In the genomic region with DNA sequence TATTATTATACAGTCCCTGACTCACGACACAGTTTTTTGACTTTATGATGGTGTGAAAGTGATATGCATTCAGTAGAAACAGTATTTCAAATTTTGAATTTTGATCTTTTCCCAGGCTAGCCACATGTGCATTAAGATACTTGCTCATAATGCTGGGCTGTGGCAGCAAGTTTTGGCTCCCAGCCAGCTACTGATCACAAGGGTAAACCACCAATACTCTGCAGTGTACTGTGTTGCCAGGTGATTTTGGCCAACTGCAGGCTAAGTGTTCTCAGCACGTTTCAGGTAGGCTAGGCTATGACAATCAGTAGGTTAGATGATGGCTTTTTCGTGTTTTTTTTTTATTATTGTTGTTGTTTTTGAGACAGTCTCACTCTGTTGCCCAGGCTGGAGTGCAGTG, we compare ENCODE assay signal across 12 cellular contexts.
DNase-seq lines count a peak whose midpoint lies in the region; ATAC-seq lines count a peak whose summit lies in the region.
"Had no signal": no experiment of that assay in that cellular context is flagged by ENCODE, and none has a peak within 500 bp of the region (broad histone marks: within the 10 kb centered on the region; RNA-seq: fewer than 3 reads in every experiment).

No MANE protein-coding gene starts in this region.

- H3K36me3 Mint-ChIP-seq in activated T-helper 1 cell treated with anti-CD3 and anti-CD28 coated beads, Interleukin-12 subunit alpha, Interleukin-12 subunit beta, Interleukin-2, Interleukin-4 antibody, amounts not matched to agents 30 ng/mL and 10 ng/mL and 1 ng/mL, durations not matched to agents 14 hours and 24 hours and 36 hours (ENCODE audit: low read depth): peaks cover 17% of the 10 kb centered on the region

- no peak overlapping the region for H4K91ac ChIP-seq in trophoblast cell (ENCODE audit: low read depth, low read length)

- H3K27me3 Mint-ChIP-seq in activated T-helper 1 cell treated with anti-CD3 and anti-CD28 coated beads, Interleukin-12 subunit alpha, Interleukin-12 subunit beta, Interleukin-2, Interleukin-4 antibody, amounts not matched to agents 30 ng/mL and 10 ng/mL and 1 ng/mL, durations not matched to agents 14 hours and 24 hours and 36 hours (ENCODE audit: insufficient read depth): peaks cover 7% of the 10 kb centered on the region
- H3K27me3 Mint-ChIP-seq in stimulated activated naive CD8-positive, alpha-beta T cell treated with anti-CD3 and anti-CD28 coated beads, Interleukin-15, amount 100 ng/mL, for 72 hours: peaks cover 6% of the 10 kb centered on the region

- no peaks in the 10 kb centered on the region for H3K79me2 ChIP-seq in trophoblast cell (ENCODE audit: control insufficient read depth, insufficient read depth, low read length, poor library complexity)

- H3K27me3 ChIP-seq in trophoblast cell (ENCODE audit: insufficient read depth, low read length): no peaks in the 10 kb centered on the region
- H3K27me3 ChIP-seq: BLaER1, suprapubic skin had no signal

- no peak overlapping the region for H3K18ac ChIP-seq in trophoblast cell (ENCODE audit: low read length)

- H3K4me2 ChIP-seq in trophoblast cell (ENCODE audit: low read length): no peak overlapping the region
- H3K4me2 ChIP-seq: BLaER1 had no signal

- H4K8ac ChIP-seq in trophoblast cell (ENCODE audit: low read depth, low read length): no peak overlapping the region

- H3K9me3 Mint-ChIP-seq in activated T-helper 1 cell treated with anti-CD3 and anti-CD28 coated beads, Interleukin-12 subunit alpha, Interleukin-12 subunit beta, Interleukin-2, Interleukin-4 antibody, amounts not matched to agents 30 ng/mL and 10 ng/mL and 1 ng/mL, durations not matched to agents 14 hours and 24 hours and 36 hours: no peaks in the 10 kb centered on the region
- H3K9me3 Mint-ChIP-seq in stimulated activated naive CD8-positive, alpha-beta T cell treated with anti-CD3 and anti-CD28 coated beads, Interleukin-15, amount 100 ng/mL, for 72 hours: no peaks in the 10 kb centered on the region

- no peak overlapping the region for H3K9ac ChIP-seq in trophoblast cell (ENCODE audit: low read length)
- H3K9ac ChIP-seq: BLaER1 had no signal

- no peak overlapping the region for H2AK5ac ChIP-seq in trophoblast cell (ENCODE audit: low read length)

- H3K27ac Mint-ChIP-seq in activated T-helper 1 cell treated with anti-CD3 and anti-CD28 coated beads, Interleukin-12 subunit alpha, Interleukin-12 subunit beta, Interleukin-2, Interleukin-4 antibody, amounts not matched to agents 30 ng/mL and 10 ng/mL and 1 ng/mL, durations not matched to agents 14 hours and 24 hours and 36 hours: no peak overlapping the region
- peak overlapping the region in 1 of 2 donors; percentile 93 for H3K27ac Mint-ChIP-seq in stimulated activated naive CD8-positive, alpha-beta T cell treated with anti-CD3 and anti-CD28 coated beads, Interleukin-15, amount 100 ng/mL, for 72 hours

- H2AFZ ChIP-seq in trophoblast cell (ENCODE audit: insufficient read depth, low read length, poor library complexity): no peak overlapping the region

- no peak overlapping the region for H3K14ac ChIP-seq in trophoblast cell (ENCODE audit: low read length)

- DNase-seq in activated T-helper 1 cell treated with Interleukin-2 at 50 U/mL for 16 hours (ENCODE audit: low read depth) (peak; percentile 3), NCI-H748 treated with DMSO at 0.1 percent for 48 hours (lab: John Stamatoyannopoulos, UW) (peak; percentile 34), dermis microvascular lymphatic vessel endothelial cell (ENCODE audit: low read depth in 2 of 2) (peak; percentile 51 to 81), trophoblast cell (no peak), NCI-H446 (lab: John Stamatoyannopoulos, UW) (no peak)
- no peak for DNase-seq in activated T-helper 1 cell treated with anti-CD3 and anti-CD28 coated beads, Interleukin-12 subunit alpha, Interleukin-12 subunit beta, Interleukin-2, Interleukin-4 antibody, amounts not matched to agents 30 ng/mL and 10 ng/mL and 1 ng/mL, durations not matched to agents 14 hours and 24 hours and 36 hours (ENCODE audit: low spot score)
- DNase-seq in stimulated activated naive CD8-positive, alpha-beta T cell treated with anti-CD3 and anti-CD28 coated beads, Interleukin-15, amount 100 ng/mL, for 72 hours: peak in 1 of 2 donors; percentile 40
- DNase-seq: foreskin fibroblast, NCI-H1694 had no signal

- peaks cover 4% of the 10 kb centered on the region for H3K4me1 Mint-ChIP-seq in activated T-helper 1 cell treated with anti-CD3 and anti-CD28 coated beads, Interleukin-12 subunit alpha, Interleukin-12 subunit beta, Interleukin-2, Interleukin-4 antibody, amounts not matched to agents 30 ng/mL and 10 ng/mL and 1 ng/mL, durations not matched to agents 14 hours and 24 hours and 36 hours (ENCODE audit: low read depth)
- H3K4me1 Mint-ChIP-seq in stimulated activated naive CD8-positive, alpha-beta T cell treated with anti-CD3 and anti-CD28 coated beads, Interleukin-15, amount 100 ng/mL, for 72 hours: peaks cover 7% of the 10 kb centered on the region

- no peak overlapping the region for H2BK12ac ChIP-seq in trophoblast cell (ENCODE audit: low read length)

- WGBS in trophoblast cell (ENCODE audit: extremely low coverage, insufficient coverage, insufficient read length): no CpG with 5 or more reads among the region's 3 CpGs

- H3K9me3 ChIP-seq in trophoblast cell (ENCODE audit: insufficient read depth, low read depth, low read length): no peaks in the 10 kb centered on the region
- H3K9me3 ChIP-seq: BLaER1, suprapubic skin had no signal

- H3K36me3 ChIP-seq in trophoblast cell (ENCODE audit: control insufficient read depth in 1 of 2, insufficient read depth in 2 of 2, low read length in 2 of 2): peaks cover 0 to 3% of the 10 kb centered on the region in 2 experiments

- no peak overlapping the region for H3K4me3 Mint-ChIP-seq in activated T-helper 1 cell treated with anti-CD3 and anti-CD28 coated beads, Interleukin-12 subunit alpha, Interleukin-12 subunit beta, Interleukin-2, Interleukin-4 antibody, amounts not matched to agents 30 ng/mL and 10 ng/mL and 1 ng/mL, durations not matched to agents 14 hours and 24 hours and 36 hours
- H3K4me3 Mint-ChIP-seq in stimulated activated naive CD8-positive, alpha-beta T cell treated with anti-CD3 and anti-CD28 coated beads, Interleukin-15, amount 100 ng/mL, for 72 hours: no peak overlapping the region

- no peak overlapping the region for H3K23ac ChIP-seq in trophoblast cell (ENCODE audit: low read length)

- peak; percentile 81 for ATAC-seq in stimulated activated naive CD8-positive, alpha-beta T cell treated with anti-CD3 and anti-CD28 coated beads, Interleukin-15, amount 100 ng/mL, for 72 hours
- ATAC-seq in HG03108 (IDR thresholded peaks at IDR 0.05; ENCODE audit: unreplicated experiment): no peak

- H4K12ac ChIP-seq in trophoblast cell (ENCODE audit: low read depth, low read length): no peak overlapping the region

- peaks cover 13% of the 10 kb centered on the region for H3K79me1 ChIP-seq in trophoblast cell (ENCODE audit: low read length)

- no peak overlapping the region for H3K4me3 ChIP-seq in trophoblast cell (ENCODE audit: low read depth, low read length)
- H3K4me3 ChIP-seq: BLaER1, suprapubic skin had no signal

- intact Hi-C loops in activated T-helper 1 cell treated with anti-CD3 and anti-CD28 coated beads, Interleukin-12 subunit alpha, Interleukin-12 subunit beta, Interleukin-2, Interleukin-4 antibody, amounts not matched to agents 30 ng/mL and 10 ng/mL and 1 ng/mL, durations not matched to agents 14 hours and 24 hours and 36 hours (cut with micrococcal nuclease): no loop called here

- no peak overlapping the region for H3K4ac ChIP-seq in trophoblast cell (ENCODE audit: low read depth, low read length)

- H2BK120ac ChIP-seq in trophoblast cell (ENCODE audit: insufficient read depth, low read length, poor library complexity): no peak overlapping the region

- H2BK5ac ChIP-seq in trophoblast cell (ENCODE audit: low read depth, low read length, poor library complexity): no peak overlapping the region

- peaks cover 21 to 33% of the 10 kb centered on the region in 2 experiments for H3K4me1 ChIP-seq in trophoblast cell (ENCODE audit: control insufficient read depth in 1 of 2, insufficient read depth in 2 of 2, low read length in 2 of 2)
- H3K4me1 ChIP-seq: BLaER1 had no signal

- no peak overlapping the region for H3K27ac ChIP-seq in trophoblast cell (ENCODE audit: low read depth, low read length)
- H3K27ac ChIP-seq: BLaER1 had no signal

Comparison
In these comparisons a context has a peak if more than half of its experiments do, and no peak if none do; other contexts are left out.
1. DNase-seq: peak in activated T-helper 1 cell treated with Interleukin-2 at 50 U/mL for 16 hours (single experiment), NCI-H748 treated with DMSO at 0.1 percent for 48 hours (single experiment) and dermis microvascular lymphatic vessel endothelial cell (2 of 2); none in activated T-helper 1 cell treated with anti-CD3 and anti-CD28 coated beads, Interleukin-12 subunit alpha, Interleukin-12 subunit beta, Interleukin-2, Interleukin-4 antibody, amounts not matched to agents 30 ng/mL and 10 ng/mL and 1 ng/mL, durations not matched to agents 14 hours and 24 hours and 36 hours (single experiment), trophoblast cell (0 of 2) and NCI-H446 (0 of 2).